16 cellular contexts compared by ENCODE assay signal in genomic region chr18:58389745-58390144, GRCh38.
DNase-seq lines count a peak whose midpoint lies in the region; ATAC-seq and TF ChIP-seq lines count a peak whose summit lies in the region.
"Had no signal": no experiment of that assay in that cellular context is flagged by ENCODE, and none has a peak within 500 bp of the region (broad histone marks: within the 10 kb centered on the region; RNA-seq: fewer than 3 reads in every experiment).

No MANE protein-coding gene starts in this region.

- peak overlapping the region in 2 of 3 experiments; percentile 84 for H3K27ac Mint-ChIP-seq in nephron
- H3K27ac Mint-ChIP-seq in effector memory CD8-positive, alpha-beta T cell, result no peak overlapping the region
- H3K27ac Mint-ChIP-seq: CD4-positive, alpha-beta memory T cell had no signal

- H3K4me3 Mint-ChIP-seq in nephron, result no peak overlapping the region
- no peak overlapping the region for H3K4me3 Mint-ChIP-seq in effector memory CD8-positive, alpha-beta T cell
- H3K4me3 Mint-ChIP-seq: CD4-positive, alpha-beta memory T cell had no signal

- DNase-seq in SJCRH30 (no peak), gastrocnemius medialis (no peak), aorta (no peak), HPDE6-E6E7 (ENCODE audit: extremely low spot score) (no peak)
- no peak for DNase-seq in effector memory CD8-positive, alpha-beta T cell
- DNase-seq: 8988T; C1 segment of cervical spinal cord; Calu3; CD4-positive, alpha-beta memory T cell; COR-L47; DMS53; DMS79 treated with DMSO at 0.1 percent for 48 hours; GF-D8; GOT3 had no signal

- in situ Hi-C loops in gastrocnemius medialis (cut with MboI; ENCODE audit: low sequenced_read_pairs in 4 of 4), result no loop called here

- no peaks in the 10 kb centered on the region for H3K27me3 Mint-ChIP-seq in nephron (ENCODE audit: low read depth)
- H3K27me3 Mint-ChIP-seq in effector memory CD8-positive, alpha-beta T cell, result peaks cover 0 to 7% of the 10 kb centered on the region in 2 donors

- H3K9me3 ChIP-seq in SJCRH30 (replicated peaks), result no peaks in the 10 kb centered on the region
- no peaks in the 10 kb centered on the region for H3K9me3 ChIP-seq in gastrocnemius medialis
- H3K9me3 ChIP-seq in aorta (ENCODE audit: control insufficient read depth, low read length), result no peaks in the 10 kb centered on the region
- H3K9me3 ChIP-seq: HAP-1 had no signal

- H3K36me3 Mint-ChIP-seq in nephron (ENCODE audit: low read depth), result peaks cover 87% of the 10 kb centered on the region
- H3K36me3 Mint-ChIP-seq in effector memory CD8-positive, alpha-beta T cell (ENCODE audit: insufficient read depth), result no peaks in the 10 kb centered on the region

- H3K4me3 ChIP-seq in SJCRH30 (no peak overlapping the region), gastrocnemius medialis (no peak overlapping the region), aorta (ENCODE audit: low read length in 2 of 2) (no peak overlapping the region)
- H3K4me3 ChIP-seq: HAP-1 had no signal

- no peak for TF ChIP-seq POLR2A in gastrocnemius medialis (IDR thresholded peaks at IDR 0.05)

- no peaks in the 10 kb centered on the region for H3K27me3 ChIP-seq in SJCRH30
- no peaks in the 10 kb centered on the region for H3K27me3 ChIP-seq in gastrocnemius medialis
- H3K27me3 ChIP-seq in aorta (ENCODE audit: control insufficient read depth in 1 of 2, insufficient read depth in 2 of 2, low read length in 1 of 2), result no peaks in the 10 kb centered on the region

- ATAC-seq in gastrocnemius medialis, result no peak
- no peak for ATAC-seq in aorta (ENCODE audit: low FRiP score)
- ATAC-seq in effector memory CD8-positive, alpha-beta T cell (replicated peaks), result no peak

- peaks cover 67% of the 10 kb centered on the region for H3K4me1 Mint-ChIP-seq in nephron
- H3K4me1 Mint-ChIP-seq in effector memory CD8-positive, alpha-beta T cell (ENCODE audit: low read depth in 2 of 2), result no peaks in the 10 kb centered on the region
- H3K4me1 Mint-ChIP-seq: CD4-positive, alpha-beta memory T cell had no signal

- intact Hi-C loops in gastrocnemius medialis (cut with DNase I; ENCODE audit: low total_unique reads) (loop anchor here (5.0 to 10.0 kb wide), 2 partner anchors 132 to 675 kb away; no protein-coding TSS in a partner anchor), aorta (cut with DNase I) (no loop called here)

- peaks cover 29% of the 10 kb centered on the region for H3K4me1 ChIP-seq in SJCRH30
- peaks cover 20 to 42% of the 10 kb centered on the region in 2 donors for H3K4me1 ChIP-seq in gastrocnemius medialis
- H3K4me1 ChIP-seq in aorta (ENCODE audit: control insufficient read depth in 1 of 2, insufficient read depth in 2 of 2, low read length in 2 of 2), result no peaks in the 10 kb centered on the region
- H3K4me1 ChIP-seq: HAP-1 had no signal

- H3K36me3 ChIP-seq in SJCRH30 (peaks cover 13% of the 10 kb centered on the region), gastrocnemius medialis (peaks cover 0 to 31% of the 10 kb centered on the region in 2 donors), aorta (ENCODE audit: control insufficient read depth in 1 of 2, insufficient read depth in 2 of 2, low read length in 1 of 2) (no peaks in the 10 kb centered on the region)
- H3K36me3 ChIP-seq: HAP-1 had no signal

- 96 to 99% methylated on average over 2 of the region's 2 CpGs for WGBS in aorta, 2 donors

- no peak for TF ChIP-seq CTCF in nephron (IDR thresholded peaks at IDR 0.05; ENCODE audit: unreplicated experiment in 3 of 3)
- TF ChIP-seq CTCF in gastrocnemius medialis (IDR thresholded peaks at IDR 0.05 in 4 of 5, conservative IDR thresholded peaks at IDR 0.05 in 1 of 5), result no peak

- H3K27ac ChIP-seq in SJCRH30, result peak overlapping the region; percentile 70
- peak overlapping the region; percentile 65 to 91 (median 86) for H3K27ac ChIP-seq in gastrocnemius medialis
- H3K27ac ChIP-seq in aorta (ENCODE audit: low read depth in 1 of 2, low read length in 2 of 2), result no peak overlapping the region

- H3K9me3 Mint-ChIP-seq in nephron, result no peaks in the 10 kb centered on the region
- H3K9me3 Mint-ChIP-seq in effector memory CD8-positive, alpha-beta T cell, result no peaks in the 10 kb centered on the region
- H3K9me3 Mint-ChIP-seq: CD4-positive, alpha-beta memory T cell had no signal

Comparison
In these comparisons a context has a peak if more than half of its experiments do, and no peak if none do; other contexts are left out.
1. H3K27ac ChIP-seq: peak in SJCRH30 (single experiment) and gastrocnemius medialis (4 of 4); none in aorta (0 of 2).
2. H3K27ac Mint-ChIP-seq: peak in nephron (2 of 3); none in effector memory CD8-positive, alpha-beta T cell (0 of 2).